1 cellular context compared by ENCODE assay signal in the genomic region with DNA sequence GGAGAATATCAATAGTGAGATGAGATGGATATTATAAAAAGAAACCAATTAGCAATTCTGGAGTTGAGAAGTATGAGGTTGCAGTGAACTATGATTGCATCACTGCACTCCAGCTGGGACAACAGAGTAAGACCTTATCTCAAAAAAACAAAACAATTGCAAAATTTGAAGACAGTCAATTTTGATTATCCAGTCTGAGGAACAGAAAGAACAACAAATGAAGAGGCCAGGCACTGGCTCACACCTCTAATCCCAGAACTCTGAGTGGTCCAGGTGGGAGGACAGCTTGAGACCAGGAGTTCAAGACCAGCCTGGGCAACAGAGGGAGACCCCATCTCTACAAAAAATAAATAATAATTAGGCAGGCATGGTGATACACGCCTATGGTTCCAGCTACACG.
TF ChIP-seq lines count a peak whose summit lies in the region.

No MANE protein-coding gene starts in this region.

TF ChIP-seq in HepG2, 621 proteins besides CTCF, POLR2A, EP300 and RAD21 (continued from another document):
- TF ChIP-seq ZNF160 (CRISPR knock-in tag; IDR thresholded peaks at IDR 0.05): no peak
- TF ChIP-seq, protein P1, sequence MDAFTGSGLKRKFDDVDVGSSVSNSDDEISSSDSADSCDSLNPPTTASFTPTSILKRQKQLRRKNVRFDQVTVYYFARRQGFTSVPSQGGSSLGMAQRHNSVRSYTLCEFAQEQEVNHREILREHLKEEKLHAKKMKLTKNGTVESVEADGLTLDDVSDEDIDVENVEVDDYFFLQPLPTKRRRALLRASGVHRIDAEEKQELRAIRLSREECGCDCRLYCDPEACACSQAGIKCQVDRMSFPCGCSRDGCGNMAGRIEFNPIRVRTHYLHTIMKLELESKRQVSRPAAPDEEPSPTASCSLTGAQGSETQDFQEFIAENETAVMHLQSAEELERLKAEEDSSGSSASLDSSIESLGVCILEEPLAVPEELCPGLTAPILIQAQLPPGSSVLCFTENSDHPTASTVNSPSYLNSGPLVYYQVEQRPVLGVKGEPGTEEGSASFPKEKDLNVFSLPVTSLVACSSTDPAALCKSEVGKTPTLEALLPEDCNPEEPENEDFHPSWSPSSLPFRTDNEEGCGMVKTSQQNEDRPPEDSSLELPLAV (CRISPR knock-in tag; conservative IDR thresholded peaks at IDR 0.05; ENCODE audit: low read depth): no peak
- TF ChIP-seq, protein P2, sequence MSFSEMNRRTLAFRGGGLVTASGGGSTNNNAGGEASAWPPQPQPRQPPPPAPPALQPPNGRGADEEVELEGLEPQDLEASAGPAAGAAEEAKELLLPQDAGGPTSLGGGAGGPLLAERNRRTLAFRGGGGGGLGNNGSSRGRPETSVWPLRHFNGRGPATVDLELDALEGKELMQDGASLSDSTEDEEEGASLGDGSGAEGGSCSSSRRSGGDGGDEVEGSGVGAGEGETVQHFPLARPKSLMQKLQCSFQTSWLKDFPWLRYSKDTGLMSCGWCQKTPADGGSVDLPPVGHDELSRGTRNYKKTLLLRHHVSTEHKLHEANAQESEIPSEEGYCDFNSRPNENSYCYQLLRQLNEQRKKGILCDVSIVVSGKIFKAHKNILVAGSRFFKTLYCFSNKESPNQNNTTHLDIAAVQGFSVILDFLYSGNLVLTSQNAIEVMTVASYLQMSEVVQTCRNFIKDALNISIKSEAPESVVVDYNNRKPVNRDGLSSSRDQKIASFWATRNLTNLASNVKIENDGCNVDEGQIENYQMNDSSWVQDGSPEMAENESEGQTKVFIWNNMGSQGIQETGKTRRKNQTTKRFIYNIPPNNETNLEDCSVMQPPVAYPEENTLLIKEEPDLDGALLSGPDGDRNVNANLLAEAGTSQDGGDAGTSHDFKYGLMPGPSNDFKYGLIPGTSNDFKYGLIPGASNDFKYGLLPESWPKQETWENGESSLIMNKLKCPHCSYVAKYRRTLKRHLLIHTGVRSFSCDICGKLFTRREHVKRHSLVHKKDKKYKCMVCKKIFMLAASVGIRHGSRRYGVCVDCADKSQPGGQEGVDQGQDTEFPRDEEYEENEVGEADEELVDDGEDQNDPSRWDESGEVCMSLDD (CRISPR knock-in tag; IDR thresholded peaks at IDR 0.05; ENCODE audit: borderline replicate concordance): no peak
- peak; percentile 69; the same call in 1 of the 2 replicates for TF ChIP-seq BCL6 (CRISPR knock-in tag; IDR thresholded peaks at IDR 0.05)
- TF ChIP-seq, protein P3, sequence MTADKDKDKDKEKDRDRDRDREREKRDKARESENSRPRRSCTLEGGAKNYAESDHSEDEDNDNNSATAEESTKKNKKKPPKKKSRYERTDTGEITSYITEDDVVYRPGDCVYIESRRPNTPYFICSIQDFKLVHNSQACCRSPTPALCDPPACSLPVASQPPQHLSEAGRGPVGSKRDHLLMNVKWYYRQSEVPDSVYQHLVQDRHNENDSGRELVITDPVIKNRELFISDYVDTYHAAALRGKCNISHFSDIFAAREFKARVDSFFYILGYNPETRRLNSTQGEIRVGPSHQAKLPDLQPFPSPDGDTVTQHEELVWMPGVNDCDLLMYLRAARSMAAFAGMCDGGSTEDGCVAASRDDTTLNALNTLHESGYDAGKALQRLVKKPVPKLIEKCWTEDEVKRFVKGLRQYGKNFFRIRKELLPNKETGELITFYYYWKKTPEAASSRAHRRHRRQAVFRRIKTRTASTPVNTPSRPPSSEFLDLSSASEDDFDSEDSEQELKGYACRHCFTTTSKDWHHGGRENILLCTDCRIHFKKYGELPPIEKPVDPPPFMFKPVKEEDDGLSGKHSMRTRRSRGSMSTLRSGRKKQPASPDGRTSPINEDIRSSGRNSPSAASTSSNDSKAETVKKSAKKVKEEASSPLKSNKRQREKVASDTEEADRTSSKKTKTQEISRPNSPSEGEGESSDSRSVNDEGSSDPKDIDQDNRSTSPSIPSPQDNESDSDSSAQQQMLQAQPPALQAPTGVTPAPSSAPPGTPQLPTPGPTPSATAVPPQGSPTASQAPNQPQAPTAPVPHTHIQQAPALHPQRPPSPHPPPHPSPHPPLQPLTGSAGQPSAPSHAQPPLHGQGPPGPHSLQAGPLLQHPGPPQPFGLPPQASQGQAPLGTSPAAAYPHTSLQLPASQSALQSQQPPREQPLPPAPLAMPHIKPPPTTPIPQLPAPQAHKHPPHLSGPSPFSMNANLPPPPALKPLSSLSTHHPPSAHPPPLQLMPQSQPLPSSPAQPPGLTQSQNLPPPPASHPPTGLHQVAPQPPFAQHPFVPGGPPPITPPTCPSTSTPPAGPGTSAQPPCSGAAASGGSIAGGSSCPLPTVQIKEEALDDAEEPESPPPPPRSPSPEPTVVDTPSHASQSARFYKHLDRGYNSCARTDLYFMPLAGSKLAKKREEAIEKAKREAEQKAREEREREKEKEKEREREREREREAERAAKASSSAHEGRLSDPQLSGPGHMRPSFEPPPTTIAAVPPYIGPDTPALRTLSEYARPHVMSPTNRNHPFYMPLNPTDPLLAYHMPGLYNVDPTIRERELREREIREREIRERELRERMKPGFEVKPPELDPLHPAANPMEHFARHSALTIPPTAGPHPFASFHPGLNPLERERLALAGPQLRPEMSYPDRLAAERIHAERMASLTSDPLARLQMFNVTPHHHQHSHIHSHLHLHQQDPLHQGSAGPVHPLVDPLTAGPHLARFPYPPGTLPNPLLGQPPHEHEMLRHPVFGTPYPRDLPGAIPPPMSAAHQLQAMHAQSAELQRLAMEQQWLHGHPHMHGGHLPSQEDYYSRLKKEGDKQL (CRISPR knock-in tag; IDR thresholded peaks at IDR 0.05; ENCODE audit: low read depth): no peak
- TF ChIP-seq CEBPB (IDR thresholded peaks at IDR 0.05; ENCODE audit: borderline replicate concordance, low read depth, low read length): peak; percentile 79
- TF ChIP-seq CEBPG (CRISPR knock-in tag; IDR thresholded peaks at IDR 0.05): peak; percentile 75
- TF ChIP-seq NCOA5 (CRISPR knock-in tag; IDR thresholded peaks at IDR 0.05): no peak
- peak; percentile 89 for TF ChIP-seq ZNF121 (CRISPR knock-in tag; IDR thresholded peaks at IDR 0.05)
- TF ChIP-seq NONO (IDR thresholded peaks at IDR 0.05): no peak
- TF ChIP-seq NONO (CRISPR knock-in tag; conservative IDR thresholded peaks at IDR 0.05): no peak
- TF ChIP-seq, protein P4, sequence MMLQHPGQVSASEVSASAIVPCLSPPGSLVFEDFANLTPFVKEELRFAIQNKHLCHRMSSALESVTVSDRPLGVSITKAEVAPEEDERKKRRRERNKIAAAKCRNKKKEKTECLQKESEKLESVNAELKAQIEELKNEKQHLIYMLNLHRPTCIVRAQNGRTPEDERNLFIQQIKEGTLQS (CRISPR knock-in tag; IDR thresholded peaks at IDR 0.05): peak; percentile 34; the same call in 1 of the 2 replicates
- TF ChIP-seq, protein P5, sequence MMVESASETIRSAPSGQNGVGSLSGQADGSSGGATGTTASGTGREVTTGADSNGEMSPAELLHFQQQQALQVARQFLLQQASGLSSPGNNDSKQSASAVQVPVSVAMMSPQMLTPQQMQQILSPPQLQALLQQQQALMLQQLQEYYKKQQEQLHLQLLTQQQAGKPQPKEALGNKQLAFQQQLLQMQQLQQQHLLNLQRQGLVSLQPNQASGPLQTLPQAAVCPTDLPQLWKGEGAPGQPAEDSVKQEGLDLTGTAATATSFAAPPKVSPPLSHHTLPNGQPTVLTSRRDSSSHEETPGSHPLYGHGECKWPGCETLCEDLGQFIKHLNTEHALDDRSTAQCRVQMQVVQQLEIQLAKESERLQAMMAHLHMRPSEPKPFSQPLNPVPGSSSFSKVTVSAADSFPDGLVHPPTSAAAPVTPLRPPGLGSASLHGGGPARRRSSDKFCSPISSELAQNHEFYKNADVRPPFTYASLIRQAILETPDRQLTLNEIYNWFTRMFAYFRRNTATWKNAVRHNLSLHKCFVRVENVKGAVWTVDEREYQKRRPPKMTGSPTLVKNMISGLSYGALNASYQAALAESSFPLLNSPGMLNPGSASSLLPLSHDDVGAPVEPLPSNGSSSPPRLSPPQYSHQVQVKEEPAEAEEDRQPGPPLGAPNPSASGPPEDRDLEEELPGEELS (CRISPR knock-in tag; IDR thresholded peaks at IDR 0.05): peak; percentile 30; the same call in 1 of the 2 replicates
- TF ChIP-seq, protein P6, sequence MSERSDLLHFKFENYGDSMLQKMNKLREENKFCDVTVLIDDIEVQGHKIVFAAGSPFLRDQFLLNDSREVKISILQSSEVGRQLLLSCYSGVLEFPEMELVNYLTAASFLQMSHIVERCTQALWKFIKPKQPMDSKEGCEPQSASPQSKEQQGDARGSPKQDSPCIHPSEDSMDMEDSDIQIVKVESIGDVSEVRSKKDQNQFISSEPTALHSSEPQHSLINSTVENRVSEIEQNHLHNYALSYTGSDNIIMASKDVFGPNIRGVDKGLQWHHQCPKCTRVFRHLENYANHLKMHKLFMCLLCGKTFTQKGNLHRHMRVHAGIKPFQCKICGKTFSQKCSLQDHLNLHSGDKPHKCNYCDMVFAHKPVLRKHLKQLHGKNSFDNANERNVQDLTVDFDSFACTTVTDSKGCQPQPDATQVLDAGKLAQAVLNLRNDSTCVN (CRISPR knock-in tag; IDR thresholded peaks at IDR 0.05; ENCODE audit: borderline replicate concordance): no peak
- TF ChIP-seq GATAD2A (CRISPR knock-in tag; IDR thresholded peaks at IDR 0.05): 0 out of 2 replicates have a peak, but pooled peaks have one; percentile 8
- no peak for TF ChIP-seq ZNF552 (CRISPR knock-in tag; IDR thresholded peaks at IDR 0.05; ENCODE audit: borderline replicate concordance)
- 0 out of 2 replicates have a peak, but pooled peaks have one; percentile 43 for TF ChIP-seq ATF7 (IDR thresholded peaks at IDR 0.05)
- no peak for TF ChIP-seq ATF7 (CRISPR knock-in tag; IDR thresholded peaks at IDR 0.05)
- no peak for TF ChIP-seq EZH2 (conservative IDR thresholded peaks at IDR 0.05; ENCODE audit: low read depth, low read length)
- no peak for TF ChIP-seq RFX5 (IDR thresholded peaks at IDR 0.05; ENCODE audit: low read depth, low read length)
- TF ChIP-seq, protein P7, sequence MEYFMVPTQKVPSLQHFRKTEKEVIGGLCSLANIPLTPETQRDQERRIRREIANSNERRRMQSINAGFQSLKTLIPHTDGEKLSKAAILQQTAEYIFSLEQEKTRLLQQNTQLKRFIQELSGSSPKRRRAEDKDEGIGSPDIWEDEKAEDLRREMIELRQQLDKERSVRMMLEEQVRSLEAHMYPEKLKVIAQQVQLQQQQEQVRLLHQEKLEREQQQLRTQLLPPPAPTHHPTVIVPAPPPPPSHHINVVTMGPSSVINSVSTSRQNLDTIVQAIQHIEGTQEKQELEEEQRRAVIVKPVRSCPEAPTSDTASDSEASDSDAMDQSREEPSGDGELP (IDR thresholded peaks at IDR 0.05; ENCODE audit: borderline replicate concordance, low read depth): peak; percentile 69; the same call in 1 of the 2 replicates
- no peak for TF ChIP-seq ZNF737 (CRISPR knock-in tag; IDR thresholded peaks at IDR 0.05; ENCODE audit: borderline replicate concordance)
TF ChIP-seq in HepG2: peak in this region for 11.
